In the genomic region with DNA sequence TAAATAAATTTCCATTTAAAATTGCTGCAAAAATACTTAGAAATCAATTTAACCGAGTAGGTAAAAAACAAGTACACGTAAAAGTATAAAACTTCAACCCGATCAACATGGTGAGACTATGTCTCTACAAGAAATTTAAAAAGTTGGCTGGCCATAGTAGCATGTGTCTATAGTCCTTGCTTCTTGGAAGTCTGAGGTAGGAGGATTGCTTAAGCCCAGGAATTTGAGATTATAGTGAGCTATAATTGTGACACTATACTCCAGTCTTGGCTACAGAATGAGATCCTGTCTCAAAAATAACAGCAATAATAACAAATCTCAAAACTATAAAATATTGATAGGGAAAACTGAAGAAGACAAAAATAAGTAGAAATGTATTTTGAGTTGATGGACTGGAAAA, we compare ENCODE assay signal across 24 cellular contexts. TPM values are rescaled to one million over a fixed set of nuclear protein-coding genes. Genes with fewer than 3 reads are reported as not detected.
DNase-seq lines count a peak whose midpoint lies in the region; ATAC-seq and TF ChIP-seq lines count a peak whose summit lies in the region.
"Had no signal": no experiment of that assay in that cellular context is flagged by ENCODE, and none has a peak within 500 bp of the region (broad histone marks: within the 10 kb centered on the region; RNA-seq: fewer than 3 reads in every experiment).

No MANE protein-coding gene starts in this region.

- DNase-seq in left ventricle myocardium superior (no peak), cardiac septum (ENCODE audit: low spot score) (no peak), amniotic epithelial cell (ENCODE audit: low read depth) (peak; percentile 43), fibroblast of villous mesenchyme (ENCODE audit: low read depth) (peak; percentile 11), SW480 (ENCODE audit: low spot score) (no peak), GM03348 (ENCODE audit: low spot score) (no peak), KG1 (lab: John Stamatoyannopoulos, UW) (no peak)
- DNase-seq in stimulated activated effector memory CD8-positive, alpha-beta T cell treated with anti-CD3 and anti-CD28 coated beads, Interleukin-12 subunit alpha, Interleukin-12 subunit beta, amount 100 ng/mL, for 72 hours (ENCODE audit: low spot score in 2 of 2), result no peak
- DNase-seq: BE2C; Calu3; CD4-positive, alpha-beta memory T cell; DMS53; EL; GM23248; MG63; NCI-H1092 treated with DMSO at 0.1 percent for 48 hours; NCI-H146; NCI-H2029 treated with DMSO at 0.1 percent for 48 hours; NCI-H2171; SJCRH30 had no signal

- H3K4me3 ChIP-seq in fibroblast of villous mesenchyme (ENCODE audit: low read depth, low read length), result no peak overlapping the region
- H3K4me3 ChIP-seq: GM23248, HAP-1, MG63, SJCRH30 had no signal

- no peak for TF ChIP-seq CTCF in fibroblast of villous mesenchyme (IDR thresholded peaks at IDR 0.05; ENCODE audit: insufficient read depth, low read depth, low read length)

- peak; percentile 37 for ATAC-seq in left ventricle myocardium superior
- no peak for ATAC-seq in stimulated activated effector memory CD8-positive, alpha-beta T cell treated with anti-CD3 and anti-CD28 coated beads, Interleukin-12 subunit alpha, Interleukin-12 subunit beta, amount 100 ng/mL, for 72 hours

- H3K4me3 Mint-ChIP-seq in stimulated activated effector memory CD8-positive, alpha-beta T cell treated with anti-CD3 and anti-CD28 coated beads, Interleukin-12 subunit alpha, Interleukin-12 subunit beta, amount 100 ng/mL, for 72 hours, result no peak overlapping the region

- H3K27ac Mint-ChIP-seq in stimulated activated effector memory CD8-positive, alpha-beta T cell treated with anti-CD3 and anti-CD28 coated beads, Interleukin-12 subunit alpha, Interleukin-12 subunit beta, amount 100 ng/mL, for 72 hours, result peak overlapping the region; percentile 60

- no peaks in the 10 kb centered on the region for H3K9me3 Mint-ChIP-seq in stimulated activated effector memory CD8-positive, alpha-beta T cell treated with anti-CD3 and anti-CD28 coated beads, Interleukin-12 subunit alpha, Interleukin-12 subunit beta, amount 100 ng/mL, for 72 hours
- H3K9me3 Mint-ChIP-seq: CD4-positive, alpha-beta memory T cell had no signal

- peaks cover 42% of the 10 kb centered on the region for H3K36me3 Mint-ChIP-seq in stimulated activated effector memory CD8-positive, alpha-beta T cell treated with anti-CD3 and anti-CD28 coated beads, Interleukin-12 subunit alpha, Interleukin-12 subunit beta, amount 100 ng/mL, for 72 hours

- H3K4me1 Mint-ChIP-seq in stimulated activated effector memory CD8-positive, alpha-beta T cell treated with anti-CD3 and anti-CD28 coated beads, Interleukin-12 subunit alpha, Interleukin-12 subunit beta, amount 100 ng/mL, for 72 hours, result peaks cover 65% of the 10 kb centered on the region

- intact Hi-C loops in left ventricle myocardium superior (cut with micrococcal nuclease) (no loop called here), cardiac septum (cut with DNase I) (no loop called here)

RNA-seq across cellular contexts. Expression of a gene that starts 11.1 kb away (rescaled TPM):
- total RNA-seq in left ventricle myocardium superior, result 12.1 TPM
- 17.1 TPM for total RNA-seq in cardiac septum
- total RNA-seq in fibroblast of villous mesenchyme, result 87.0 and 133 TPM in 2 replicates

RNA-seq across cellular contexts. Expression of a gene that starts 59.0 kb away (rescaled TPM):
- not detected for total RNA-seq in left ventricle myocardium superior
- 0.35 TPM for total RNA-seq in cardiac septum
- total RNA-seq in fibroblast of villous mesenchyme, result 0.43 TPM in 1 of 2 replicates, not detected in the other
- total RNA-seq: A172; Calu3; CD4-positive, alpha-beta memory T cell; GM23248; HT-29; NCI-H460; SJCRH30 had no signal

Comparison
In these comparisons a context has a peak if more than half of its experiments do, and no peak if none do; other contexts are left out.
1. DNase-seq: peak in amniotic epithelial cell (single experiment) and fibroblast of villous mesenchyme (single experiment); none in left ventricle myocardium superior (single experiment), cardiac septum (single experiment), stimulated activated effector memory CD8-positive, alpha-beta T cell treated with anti-CD3 and anti-CD28 coated beads, Interleukin-12 subunit alpha, Interleukin-12 subunit beta, amount 100 ng/mL, for 72 hours (0 of 2), SW480 (single experiment), GM03348 (single experiment) and KG1 (single experiment).